ENCODE assay signal across 27 cellular contexts in genomic region chr3:95212117-95212516, GRCh38.
A peak's percentile ranks its signal among the peaks of the same experiment; 100 is the strongest.
DNase-seq lines count a peak whose midpoint lies in the region; ATAC-seq, FAIRE-seq and TF ChIP-seq lines count a peak whose summit lies in the region.
"Had no signal": no experiment of that assay in that cellular context is flagged by ENCODE, and none has a peak within 500 bp of the region (broad histone marks: within the 10 kb centered on the region; RNA-seq: fewer than 3 reads in every experiment).

No MANE protein-coding gene starts in this region.

- TF ChIP-seq CTCF in GM12878 (IDR thresholded peaks at IDR 0.05 in 2 of 3, conservative IDR thresholded peaks at IDR 0.05 in 1 of 3; ENCODE audit: control insufficient read depth in 2 of 3, extremely low read depth in 1 of 3, insufficient read depth in 1 of 3, low read depth in 3 of 3, low read length in 3 of 3), result no peak

- no peak overlapping the region for H3K18ac ChIP-seq in mesendoderm (ENCODE audit: low read length)

- no peak for TF ChIP-seq EP300 in GM12878 (IDR thresholded peaks at IDR 0.05; ENCODE audit: borderline replicate concordance in 1 of 2, control insufficient read depth in 1 of 2, low read depth in 2 of 2, low read length in 2 of 2)

- FAIRE-seq in GM12878 (lab: Jason Lieb, UNC), result no peak
- FAIRE-seq: A204.1, GM12892, GM18507 had no signal

- H3K4me1 ChIP-seq in Karpas-422 (ENCODE audit: low read length) (no peaks in the 10 kb centered on the region), GM12878 (ENCODE audit: control insufficient read depth, insufficient read depth, low read length) (no peaks in the 10 kb centered on the region), mesendoderm (ENCODE audit: control insufficient read depth, low read depth, low read length) (no peaks in the 10 kb centered on the region)
- H3K4me1 ChIP-seq: BLaER1 had no signal

- WGBS in GM12878 (ENCODE audit: insufficient coverage, insufficient replicate concordance, low lambda C conversion rate, missing lambda C conversion rate), result 0% methylated on average over 2 of the region's 2 CpGs
- no CpG with 5 or more reads among the region's 2 CpGs for WGBS in mesendoderm (ENCODE audit: extremely low coverage, insufficient coverage, low lambda C conversion rate)

- no peak overlapping the region for H3K4me3 Mint-ChIP-seq in activated CD4-positive, alpha-beta memory T cell treated with anti-CD3 and anti-CD28 coated beads for 36 hours
- H3K4me3 Mint-ChIP-seq: CD14-positive monocyte; CD4-positive, alpha-beta memory T cell; CD4-positive, CD25-positive, alpha-beta regulatory T cell; CD8-positive, alpha-beta memory T cell had no signal

- BruUV-seq in GM12878 (replicated peaks; lab: Mats Ljungman, UMichigan), result no TSS peak

- no peaks in the 10 kb centered on the region for H3K4me1 Mint-ChIP-seq in activated CD4-positive, alpha-beta memory T cell treated with anti-CD3 and anti-CD28 coated beads for 36 hours (ENCODE audit: low read depth)
- H3K4me1 Mint-ChIP-seq: CD14-positive monocyte; CD4-positive, alpha-beta memory T cell; CD4-positive, CD25-positive, alpha-beta regulatory T cell; CD8-positive, alpha-beta memory T cell had no signal

- no peak overlapping the region for H3K27ac ChIP-seq in Karpas-422 (ENCODE audit: low read length)
- H3K27ac ChIP-seq in GM12878 (ENCODE audit: control insufficient read depth, insufficient read depth), result no peak overlapping the region
- no peak overlapping the region for H3K27ac ChIP-seq in mesendoderm (ENCODE audit: low read depth, low read length)
- H3K27ac ChIP-seq: BLaER1 had no signal

- H3K4me3 ChIP-seq in Karpas-422 (ENCODE audit: low read length), result no peak overlapping the region
- H3K4me3 ChIP-seq in GM12878, result no peak overlapping the region
- H3K4me3 ChIP-seq in mesendoderm (ENCODE audit: low read length), result no peak overlapping the region
- H3K4me3 ChIP-seq: BLaER1 had no signal

- no peak overlapping the region for H3K56ac ChIP-seq in mesendoderm (ENCODE audit: low read length)

- peaks cover 8% of the 10 kb centered on the region for H3K9me3 Mint-ChIP-seq in activated CD4-positive, alpha-beta memory T cell treated with anti-CD3 and anti-CD28 coated beads for 36 hours

- CTCF ChIA-PET in GM12878 (lab: Yijun Ruan, JAX), result interaction anchor here (0.7 kb wide), 1 partner anchor 106 kb away, joined by 3 read pairs; no protein-coding TSS in a partner anchor
- CTCF ChIA-PET in activated CD4-positive, alpha-beta memory T cell treated with anti-CD3 and anti-CD28 coated beads for 36 hours (lab: Charles Lee), result no interaction called here

- no peak overlapping the region for H3K4me2 ChIP-seq in Karpas-422 (ENCODE audit: low read depth, low read length, poor library complexity, severe bottlenecking)
- no peak overlapping the region for H3K4me2 ChIP-seq in GM12878 (ENCODE audit: control insufficient read depth, insufficient read depth)
- H3K4me2 ChIP-seq in mesendoderm (ENCODE audit: low read length), result no peak overlapping the region
- H3K4me2 ChIP-seq: BLaER1 had no signal

- 0 out of 2 replicates have a peak overlapping the region, but pooled peaks have one; percentile 14 for H2AFZ ChIP-seq in Karpas-422 (ENCODE audit: low read length)
- no peak overlapping the region for H2AFZ ChIP-seq in GM12878 (ENCODE audit: control insufficient read depth, low read depth, low read length)

- DNase-seq in Karpas-422, result no peak
- DNase-seq in GM12878 (ENCODE audit: low read depth, low spot score), result peak; percentile 1
- DNase-seq in mesendoderm, result peak; percentile 41
- DNase-seq in activated CD4-positive, alpha-beta memory T cell treated with anti-CD3 and anti-CD28 coated beads for 36 hours, result no peak
- DNase-seq in HK-2 (ENCODE audit: unreplicated experiment), result no peak
- DNase-seq: 8988T; ACHN; BE2C; C1 segment of cervical spinal cord; CD4-positive, alpha-beta memory T cell; CD4-positive, CD25-positive, alpha-beta regulatory T cell; CD8-positive, alpha-beta memory T cell; COR-L47; DMS153; DMS53; DMS79; DND-41; EL; GDM1 had no signal

- no peak for TF ChIP-seq POLR2A in GM12878 (IDR thresholded peaks at IDR 0.05; ENCODE audit: low read depth, low read length)

- no peaks in the 10 kb centered on the region for H3K36me3 ChIP-seq in Karpas-422 (ENCODE audit: insufficient read depth, low read length)
- no peaks in the 10 kb centered on the region for H3K36me3 ChIP-seq in GM12878 (ENCODE audit: control insufficient read depth in 2 of 2, insufficient read depth in 2 of 2, low read length in 1 of 2)
- H3K36me3 ChIP-seq in mesendoderm (ENCODE audit: control insufficient read depth, insufficient read depth, low read length), result no peaks in the 10 kb centered on the region
- H3K36me3 ChIP-seq: BE2C, BLaER1 had no signal

- no peak overlapping the region for H2BK15ac ChIP-seq in mesendoderm (replicated peaks; ENCODE audit: low read depth)

- H3K27me3 Mint-ChIP-seq in activated CD4-positive, alpha-beta memory T cell treated with anti-CD3 and anti-CD28 coated beads for 36 hours, result no peaks in the 10 kb centered on the region
- H3K27me3 Mint-ChIP-seq: CD4-positive, alpha-beta memory T cell; CD4-positive, CD25-positive, alpha-beta regulatory T cell; CD8-positive, alpha-beta memory T cell had no signal

- RAD21 ChIA-PET in GM12878 (lab: Charles Lee; ENCODE audit: unreplicated experiment), result no interaction called here

- no peak overlapping the region for H3K4ac ChIP-seq in mesendoderm (ENCODE audit: low read depth, low read length)

- H3K9me2 ChIP-seq in Karpas-422 (replicated peaks; ENCODE audit: insufficient read depth, low read length), result no peaks in the 10 kb centered on the region

- H3K23ac ChIP-seq in mesendoderm (ENCODE audit: low read length), result no peak overlapping the region

- H3K79me1 ChIP-seq in mesendoderm (ENCODE audit: low read length), result no peaks in the 10 kb centered on the region

- ATAC-seq in GM18868 (IDR thresholded peaks at IDR 0.05; ENCODE audit: unreplicated experiment), result peak; percentile 80
- no peak; the same call in 1 of the 3 replicates for ATAC-seq in GM12878
- ATAC-seq in esophagus mucosa, result no peak
- no peak for ATAC-seq in GM21786 (IDR thresholded peaks at IDR 0.05; ENCODE audit: unreplicated experiment)

- H3K27ac Mint-ChIP-seq in activated CD4-positive, alpha-beta memory T cell treated with anti-CD3 and anti-CD28 coated beads for 36 hours, result no peak overlapping the region
- H3K27ac Mint-ChIP-seq: CD14-positive monocyte; CD4-positive, alpha-beta memory T cell; CD4-positive, CD25-positive, alpha-beta regulatory T cell; CD8-positive, alpha-beta memory T cell had no signal

- H3K79me2 ChIP-seq in Karpas-422 (ENCODE audit: low read length) (no peaks in the 10 kb centered on the region), GM12878 (ENCODE audit: control insufficient read depth, insufficient read depth, low read length) (no peaks in the 10 kb centered on the region), mesendoderm (ENCODE audit: control insufficient read depth, insufficient read depth, low read length) (no peaks in the 10 kb centered on the region)

- H3K9ac ChIP-seq in Karpas-422 (ENCODE audit: low read length) (no peak overlapping the region), GM12878 (ENCODE audit: control insufficient read depth, insufficient read depth, low read length) (no peak overlapping the region), mesendoderm (ENCODE audit: low read length) (no peak overlapping the region)
- H3K9ac ChIP-seq: BLaER1 had no signal

- no peak overlapping the region for H2BK120ac ChIP-seq in mesendoderm (ENCODE audit: low read depth, low read length)

- H3K27me3 ChIP-seq in Karpas-422 (ENCODE audit: low read length) (no peaks in the 10 kb centered on the region), GM12878 (replicated peaks in 1 of 2; ENCODE audit: control insufficient read depth in 2 of 2, insufficient read depth in 2 of 2, low read length in 1 of 2) (no peaks in the 10 kb centered on the region), mesendoderm (ENCODE audit: insufficient read depth, low read length, poor library complexity) (no peaks in the 10 kb centered on the region)
- H3K27me3 ChIP-seq: BE2C, BLaER1 had no signal

- SMC1A ChIA-PET in GM12878 (lab: Charles Lee; ENCODE audit: uncharacterized antibody, unreplicated experiment), result no interaction called here

- H2BK5ac ChIP-seq in mesendoderm (ENCODE audit: low read length), result no peak overlapping the region

- H4K20me1 ChIP-seq in Karpas-422 (ENCODE audit: insufficient read depth, low read depth, low read length) (no peaks in the 10 kb centered on the region), GM12878 (ENCODE audit: control insufficient read depth, insufficient read depth) (no peaks in the 10 kb centered on the region)
- H4K20me1 ChIP-seq: BLaER1 had no signal

- H4K5ac ChIP-seq in mesendoderm (ENCODE audit: low read length), result no peak overlapping the region

- H3K36me3 Mint-ChIP-seq in activated CD4-positive, alpha-beta memory T cell treated with anti-CD3 and anti-CD28 coated beads for 36 hours, result no peaks in the 10 kb centered on the region
- H3K36me3 Mint-ChIP-seq: CD14-positive monocyte; CD4-positive, alpha-beta memory T cell; CD4-positive, CD25-positive, alpha-beta regulatory T cell; CD8-positive, alpha-beta memory T cell had no signal

- POLR2A ChIA-PET in GM12878 (lab: Charles Lee), result no interaction called here
- POLR2A ChIA-PET in activated CD4-positive, alpha-beta memory T cell treated with anti-CD3 and anti-CD28 coated beads for 36 hours (lab: Charles Lee), result no interaction called here

- in situ Hi-C loops in GM12878 (cut with MboI), result no loop called here

- TF ChIP-seq RAD21 in GM12878 (IDR thresholded peaks at IDR 0.05; ENCODE audit: insufficient read depth, low read depth, low read length), result no peak

- H2AK5ac ChIP-seq in mesendoderm (ENCODE audit: low read length), result no peak overlapping the region

- H3K9me3 ChIP-seq in Karpas-422 (ENCODE audit: low read length) (peaks cover 9% of the 10 kb centered on the region), GM12878 (replicated peaks; ENCODE audit: control insufficient read depth, insufficient read depth, low read length) (no peaks in the 10 kb centered on the region)
- H3K9me3 ChIP-seq: BE2C had no signal

- no peak overlapping the region for H4K8ac ChIP-seq in mesendoderm (ENCODE audit: low read depth, low read length)

- intact Hi-C loops in GM12878 (cut with micrococcal nuclease; ENCODE audit: unreplicated experiment), result no loop called here
- intact Hi-C loops in activated CD4-positive, alpha-beta memory T cell treated with anti-CD3 and anti-CD28 coated beads for 36 hours (cut with micrococcal nuclease), result no loop called here

TF ChIP-seq in GM12878, 131 proteins besides CTCF, POLR2A, EP300 and RAD21 (continues in another document):
- no peak for TF ChIP-seq ZNF24 (IDR thresholded peaks at IDR 0.05)

Comparison
In these comparisons a context has a peak if more than half of its experiments do, and no peak if none do; other contexts are left out.
1. DNase-seq: peak in GM12878 (single experiment) and mesendoderm (single experiment); none in Karpas-422 (single experiment), activated CD4-positive, alpha-beta memory T cell treated with anti-CD3 and anti-CD28 coated beads for 36 hours (single experiment) and HK-2 (single experiment).